Comparison of ENCODE assay signal across 34 cellular contexts in genomic region chr19:14694867-14695266, GRCh38. TPM values are rescaled to one million over a fixed set of nuclear protein-coding genes. Genes with fewer than 3 reads are reported as not detected.
"Had no signal": no experiment of that assay in that cellular context is flagged by ENCODE, and none has a peak within 500 bp of the region (broad histone marks: within the 10 kb centered on the region; RNA-seq: fewer than 3 reads in every experiment).

No MANE protein-coding gene starts in this region.

- H3K27me3 ChIP-seq: adrenal gland, body of pancreas, cardiac muscle cell, colonic mucosa, esophagus muscularis mucosa, foreskin keratinocyte, gastrocnemius medialis, heart left ventricle had no signal

- H3K27me3 Mint-ChIP-seq: activated CD4-positive, alpha-beta memory T cell treated with anti-CD3 and anti-CD28 coated beads for 36 hours; activated CD4-positive, alpha-beta T cell treated with anti-CD3 and anti-CD28 coated beads for 36 hours; activated CD4-positive, alpha-beta T cell treated with anti-CD3 and anti-CD28 coated beads, Interleukin-2, amount 10 ng/mL, durations not matched to agents 24 days and 14 days; activated CD8-positive, alpha-beta memory T cell treated with anti-CD3 and anti-CD28 coated beads, Interleukin-2, amount 10 ng/mL, durations not matched to agents 7 days and 5 days; activated naive CD4-positive, alpha-beta T cell treated with anti-CD3 and anti-CD28 coated beads, Interleukin-2, amount 50 U/mL, for 24 hours; activated naive CD8-positive, alpha-beta T cell treated with anti-CD3 and anti-CD28 coated beads for 36 hours; activated naive CD8-positive, alpha-beta T cell treated with anti-CD3 and anti-CD28 coated beads, Interleukin-2, amount 50 U/mL, for 24 hours had no signal

- H3K4me1 ChIP-seq: colonic mucosa had no signal

- H3K9me3 Mint-ChIP-seq: activated CD4-positive, alpha-beta memory T cell treated with anti-CD3 and anti-CD28 coated beads for 36 hours; activated CD4-positive, alpha-beta T cell treated with anti-CD3 and anti-CD28 coated beads, Interleukin-2, amount 10 ng/mL, durations not matched to agents 24 days and 14 days; activated naive CD4-positive, alpha-beta T cell treated with anti-CD3 and anti-CD28 coated beads for 36 hours; activated naive CD4-positive, alpha-beta T cell treated with anti-CD3 and anti-CD28 coated beads, Interleukin-2, amount 50 U/mL, for 24 hours; activated naive CD8-positive, alpha-beta T cell treated with anti-CD3 and anti-CD28 coated beads for 36 hours; activated naive CD8-positive, alpha-beta T cell treated with anti-CD3 and anti-CD28 coated beads, Interleukin-2, amount 50 U/mL, for 24 hours; endodermal cell had no signal

- H3K27ac ChIP-seq: adrenal gland, body of pancreas, cardiac muscle cell, colonic mucosa, esophagus muscularis mucosa, foreskin keratinocyte, gastrocnemius medialis, heart left ventricle had no signal

- H3K27ac Mint-ChIP-seq: activated CD4-positive, alpha-beta memory T cell treated with anti-CD3 and anti-CD28 coated beads for 36 hours; activated CD4-positive, alpha-beta T cell treated with anti-CD3 and anti-CD28 coated beads for 36 hours; activated CD4-positive, alpha-beta T cell treated with anti-CD3 and anti-CD28 coated beads, Interleukin-2, amount 10 ng/mL, durations not matched to agents 24 days and 14 days; activated CD8-positive, alpha-beta memory T cell treated with anti-CD3 and anti-CD28 coated beads, Interleukin-2, amount 10 ng/mL, durations not matched to agents 7 days and 5 days; activated CD8-positive, alpha-beta T cell treated with anti-CD3 and anti-CD28 coated beads, Interleukin-2, amount 10 ng/mL, durations not matched to agents 7 days and 5 days; activated naive CD4-positive, alpha-beta T cell treated with anti-CD3 and anti-CD28 coated beads for 36 hours; activated naive CD4-positive, alpha-beta T cell treated with anti-CD3 and anti-CD28 coated beads, Interleukin-2, amount 50 U/mL, for 24 hours; activated naive CD8-positive, alpha-beta T cell treated with anti-CD3 and anti-CD28 coated beads for 36 hours; activated naive CD8-positive, alpha-beta T cell treated with anti-CD3 and anti-CD28 coated beads, Interleukin-2, amount 50 U/mL, for 24 hours; endodermal cell had no signal

- DNase-seq: activated CD4-positive, alpha-beta memory T cell treated with anti-CD3 and anti-CD28 coated beads for 36 hours; activated CD4-positive, alpha-beta T cell treated with anti-CD3 and anti-CD28 coated beads for 36 hours; activated CD4-positive, alpha-beta T cell treated with anti-CD3 and anti-CD28 coated beads, Interleukin-2, amount 10 ng/mL, durations not matched to agents 24 days and 14 days; activated CD4-positive, CD25-positive, alpha-beta regulatory T cell; activated CD4-positive, CD25-positive, alpha-beta regulatory T cell treated with anti-CD3 and anti-CD28 coated beads, Interleukin-2, amount 50 U/mL, for 72 hours; activated CD8-positive, alpha-beta memory T cell treated with anti-CD3 and anti-CD28 coated beads, Interleukin-2, amount 10 ng/mL, durations not matched to agents 7 days and 5 days; activated CD8-positive, alpha-beta memory T cell treated with anti-CD3 and anti-CD28 coated beads, Interleukin-2, amount 50 U/mL, for 4 hours; activated CD8-positive, alpha-beta T cell treated with anti-CD3 and anti-CD28 coated beads, Interleukin-2, amount 10 ng/mL, durations not matched to agents 7 days and 5 days; activated naive CD4-positive, alpha-beta T cell treated with anti-CD3 and anti-CD28 coated beads for 36 hours; activated naive CD8-positive, alpha-beta T cell treated with anti-CD3 and anti-CD28 coated beads for 36 hours; activated naive CD8-positive, alpha-beta T cell treated with anti-CD3 and anti-CD28 coated beads, Interleukin-2, amount 50 U/mL, for 24 hours; activated T-cell treated with anti-CD3 and anti-CD28 coated beads, Interleukin-2, amount 50 U/mL, for 1 hour; activated T-cell treated with anti-CD3 and anti-CD28 coated beads, Interleukin-2, amount 50 U/mL, for 48 hours; adrenal gland; amygdala; aorta; body of pancreas; central memory CD4-positive, alpha-beta T cell; cerebellar nuclear complex; colonic mucosa; effector memory CD4-positive, alpha-beta T cell; endodermal cell; foreskin keratinocyte; gastrocnemius medialis; glutamatergic neuron; heart left ventricle; T-helper 2 cell had no signal

- H3K4me3 ChIP-seq: adrenal gland, body of pancreas, cardiac muscle cell, colonic mucosa, esophagus muscularis mucosa, gastrocnemius medialis, heart left ventricle had no signal

- H3K9me3 ChIP-seq: adrenal gland, body of pancreas, colonic mucosa, esophagus muscularis mucosa, gastrocnemius medialis, heart left ventricle had no signal

- H3K4me3 Mint-ChIP-seq: activated CD4-positive, alpha-beta memory T cell treated with anti-CD3 and anti-CD28 coated beads for 36 hours; activated CD4-positive, alpha-beta T cell treated with anti-CD3 and anti-CD28 coated beads for 36 hours; activated CD4-positive, alpha-beta T cell treated with anti-CD3 and anti-CD28 coated beads, Interleukin-2, amount 10 ng/mL, durations not matched to agents 24 days and 14 days; activated CD8-positive, alpha-beta memory T cell treated with anti-CD3 and anti-CD28 coated beads, Interleukin-2, amount 10 ng/mL, durations not matched to agents 7 days and 5 days; activated CD8-positive, alpha-beta T cell treated with anti-CD3 and anti-CD28 coated beads, Interleukin-2, amount 10 ng/mL, durations not matched to agents 7 days and 5 days; activated naive CD4-positive, alpha-beta T cell treated with anti-CD3 and anti-CD28 coated beads for 36 hours; activated naive CD4-positive, alpha-beta T cell treated with anti-CD3 and anti-CD28 coated beads, Interleukin-2, amount 50 U/mL, for 24 hours; activated naive CD8-positive, alpha-beta T cell treated with anti-CD3 and anti-CD28 coated beads for 36 hours; activated naive CD8-positive, alpha-beta T cell treated with anti-CD3 and anti-CD28 coated beads, Interleukin-2, amount 50 U/mL, for 24 hours; endodermal cell had no signal

- ATAC-seq: activated CD4-positive, alpha-beta T cell treated with anti-CD3 and anti-CD28 coated beads for 36 hours; activated CD8-positive, alpha-beta memory T cell treated with anti-CD3 and anti-CD28 coated beads, Interleukin-2, amount 10 ng/mL, durations not matched to agents 7 days and 5 days; activated CD8-positive, alpha-beta T cell treated with anti-CD3 and anti-CD28 coated beads, Interleukin-2, amount 10 ng/mL, durations not matched to agents 7 days and 5 days; activated naive CD8-positive, alpha-beta T cell treated with anti-CD3 and anti-CD28 coated beads, Interleukin-2, amount 50 U/mL, for 24 hours; body of pancreas; foreskin keratinocyte; gastrocnemius medialis; heart left ventricle had no signal

- H3K4me1 Mint-ChIP-seq: endodermal cell had no signal

RNA-seq across cellular contexts. Expression of gene ADGRE3, which starts 20.2 kb away (rescaled TPM):
- total RNA-seq: activated CD4-positive, alpha-beta memory T cell treated with anti-CD3 and anti-CD28 coated beads for 36 hours; activated CD4-positive, alpha-beta T cell treated with anti-CD3 and anti-CD28 coated beads, Interleukin-2, amount 10 ng/mL, durations not matched to agents 24 days and 14 days; activated CD8-positive, alpha-beta memory T cell treated with anti-CD3 and anti-CD28 coated beads for 36 hours; activated CD8-positive, alpha-beta memory T cell treated with anti-CD3 and anti-CD28 coated beads, Interleukin-2, amount 10 ng/mL, durations not matched to agents 7 days and 5 days; activated CD8-positive, alpha-beta T cell treated with anti-CD3 and anti-CD28 coated beads, Interleukin-2, amount 10 ng/mL, durations not matched to agents 7 days and 5 days; activated naive CD4-positive, alpha-beta T cell treated with anti-CD3 and anti-CD28 coated beads for 36 hours; activated naive CD8-positive, alpha-beta T cell treated with anti-CD3 and anti-CD28 coated beads for 36 hours; body of pancreas; cardiac muscle cell; dermis microvascular lymphatic vessel endothelial cell; endodermal cell; epithelial cell of proximal tubule; foreskin keratinocyte; gastrocnemius medialis; T-helper 1 cell treated with Interleukin-12 subunit alpha and Interleukin-12 subunit beta and Interleukin-4 antibody, amounts not matched to agents 30 ng/mL and 1 ng/mL, for 36 hours had no signal
- polyA plus RNA-seq: adrenal gland, aorta, cardiac muscle cell, foreskin keratinocyte, heart left ventricle had no signal
